ENCODE assay signal across 23 cellular contexts in the genomic region with DNA sequence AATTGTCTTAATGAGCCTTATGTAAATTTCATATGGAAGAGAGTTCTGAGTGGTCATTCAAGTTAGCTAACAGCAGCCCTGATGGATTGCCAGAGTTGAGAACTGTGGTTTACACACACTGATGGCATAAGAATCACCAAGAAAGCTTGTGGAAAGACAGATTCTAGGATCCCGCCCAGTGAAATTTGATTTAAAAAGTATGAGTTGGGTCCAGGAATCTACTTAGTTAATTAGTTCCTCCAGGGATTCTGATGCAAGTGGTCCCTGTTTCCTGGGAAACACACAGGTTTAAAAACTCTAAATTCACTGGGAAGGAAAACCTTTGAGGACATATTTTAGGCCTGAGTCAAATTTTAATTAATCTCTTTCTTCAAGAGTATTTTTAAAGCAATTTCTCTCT.
DNase-seq lines count a peak whose midpoint lies in the region; ATAC-seq and TF ChIP-seq lines count a peak whose summit lies in the region.
"Had no signal": no experiment of that assay in that cellular context is flagged by ENCODE, and none has a peak within 500 bp of the region (broad histone marks: within the 10 kb centered on the region; RNA-seq: fewer than 3 reads in every experiment).

No MANE protein-coding gene starts in this region.

- H3K27me3 ChIP-seq in gastroesophageal sphincter, result no peaks in the 10 kb centered on the region

- peaks cover 11% of the 10 kb centered on the region for H3K4me1 Mint-ChIP-seq in activated CD4-positive, alpha-beta T cell treated with anti-CD3 and anti-CD28 coated beads, Interleukin-2, amount 10 ng/mL, durations not matched to agents 24 days and 14 days
- H3K4me1 Mint-ChIP-seq in progenitor cell of endocrine pancreas (ENCODE audit: low read depth), result no peaks in the 10 kb centered on the region

- TF ChIP-seq POLR2A in gastroesophageal sphincter (IDR thresholded peaks at IDR 0.05), result no peak

- intact Hi-C loops in activated CD4-positive, alpha-beta T cell treated with anti-CD3 and anti-CD28 coated beads, Interleukin-2, amount 10 ng/mL, durations not matched to agents 24 days and 14 days (cut with micrococcal nuclease), result no loop called here

- ATAC-seq in gastroesophageal sphincter, result no peak

- no peaks in the 10 kb centered on the region for H3K27me3 Mint-ChIP-seq in activated CD4-positive, alpha-beta T cell treated with anti-CD3 and anti-CD28 coated beads, Interleukin-2, amount 10 ng/mL, durations not matched to agents 24 days and 14 days
- H3K27me3 Mint-ChIP-seq in progenitor cell of endocrine pancreas, result no peaks in the 10 kb centered on the region
- H3K27me3 Mint-ChIP-seq: CD4-positive, alpha-beta memory T cell had no signal

- H3K9me3 Mint-ChIP-seq in activated CD4-positive, alpha-beta T cell treated with anti-CD3 and anti-CD28 coated beads, Interleukin-2, amount 10 ng/mL, durations not matched to agents 24 days and 14 days, result peaks cover 5% of the 10 kb centered on the region
- H3K9me3 Mint-ChIP-seq in progenitor cell of endocrine pancreas (ENCODE audit: low read depth), result no peaks in the 10 kb centered on the region
- H3K9me3 Mint-ChIP-seq: CD4-positive, alpha-beta memory T cell had no signal

- H3K27ac ChIP-seq in gastroesophageal sphincter, result no peak overlapping the region

- 30 to 50% methylated on average over 1 of the region's 1 CpG for WGBS in gastroesophageal sphincter (ENCODE audit: low coverage in 1 of 2), 2 donors

- H3K36me3 ChIP-seq in gastroesophageal sphincter, result peaks cover 0 to 3% of the 10 kb centered on the region in 2 donors

- no peak overlapping the region for H3K4me3 Mint-ChIP-seq in activated CD4-positive, alpha-beta T cell treated with anti-CD3 and anti-CD28 coated beads, Interleukin-2, amount 10 ng/mL, durations not matched to agents 24 days and 14 days
- no peak overlapping the region for H3K4me3 Mint-ChIP-seq in progenitor cell of endocrine pancreas (ENCODE audit: low read depth)
- H3K4me3 Mint-ChIP-seq: CD4-positive, alpha-beta memory T cell had no signal

- no peak overlapping the region for H3K4me3 ChIP-seq in gastroesophageal sphincter

- H3K36me3 Mint-ChIP-seq in activated CD4-positive, alpha-beta T cell treated with anti-CD3 and anti-CD28 coated beads, Interleukin-2, amount 10 ng/mL, durations not matched to agents 24 days and 14 days (ENCODE audit: low read depth), result peaks cover 15% of the 10 kb centered on the region
- peaks cover 7% of the 10 kb centered on the region for H3K36me3 Mint-ChIP-seq in progenitor cell of endocrine pancreas (ENCODE audit: insufficient read depth)

- TF ChIP-seq EP300 in gastroesophageal sphincter (IDR thresholded peaks at IDR 0.05), result no peak

- peaks cover 0 to 27% (median 0%) of the 10 kb centered on the region in 3 donors for H3K4me1 ChIP-seq in gastroesophageal sphincter

- DNase-seq in activated CD4-positive, alpha-beta T cell treated with anti-CD3 and anti-CD28 coated beads, Interleukin-2, amount 10 ng/mL, durations not matched to agents 24 days and 14 days, result peak; percentile 23
- no peak for DNase-seq in activated CD4-positive, alpha-beta T cell treated with anti-CD3 and anti-CD28 coated beads for 1 hour
- DNase-seq in amniotic epithelial cell (ENCODE audit: low read depth) (peak; percentile 42), globus pallidus (ENCODE audit: low spot score) (peak; percentile 47), putamen (ENCODE audit: low spot score) (peak; percentile 54), 8988T (no peak), progenitor cell of endocrine pancreas (ENCODE audit: low spot score, unreplicated experiment) (no peak)
- DNase-seq: AML-193; C1 segment of cervical spinal cord; CD4-positive, alpha-beta memory T cell; COR-L47; DMS53; H7; KBM-7; NCI-H1105 treated with DMSO at 0.1 percent for 48 hours; NCI-H2029 treated with DMSO at 0.1 percent for 48 hours; NCI-H446 treated with DMSO at 0.1 percent for 48 hours; NCI-H526; NCI-H82; NK-92 treated with Interleukin-12 subunit alpha and Interleukin-12 subunit beta, amount 100 ng/mL, for 24 hours; RPMI8226; SHP77 treated with DMSO at 0.1 percent for 48 hours had no signal

- TF ChIP-seq CTCF in progenitor cell of endocrine pancreas (IDR thresholded peaks at IDR 0.05; ENCODE audit: unreplicated experiment) (no peak), gastroesophageal sphincter (IDR thresholded peaks at IDR 0.05) (no peak)

- no peaks in the 10 kb centered on the region for H3K9me3 ChIP-seq in gastroesophageal sphincter

- no peak overlapping the region for H3K27ac Mint-ChIP-seq in activated CD4-positive, alpha-beta T cell treated with anti-CD3 and anti-CD28 coated beads, Interleukin-2, amount 10 ng/mL, durations not matched to agents 24 days and 14 days
- no peak overlapping the region for H3K27ac Mint-ChIP-seq in progenitor cell of endocrine pancreas
- H3K27ac Mint-ChIP-seq: CD4-positive, alpha-beta memory T cell had no signal

Comparison
In these comparisons a context has a peak if more than half of its experiments do, and no peak if none do; other contexts are left out.
1. DNase-seq: peak in activated CD4-positive, alpha-beta T cell treated with anti-CD3 and anti-CD28 coated beads, Interleukin-2, amount 10 ng/mL, durations not matched to agents 24 days and 14 days (single experiment), amniotic epithelial cell (single experiment), globus pallidus (single experiment) and putamen (single experiment); none in activated CD4-positive, alpha-beta T cell treated with anti-CD3 and anti-CD28 coated beads for 1 hour (single experiment), 8988T (single experiment) and progenitor cell of endocrine pancreas (single experiment).